Comparison of ENCODE assay signal across 8 cellular contexts in the genomic region with DNA sequence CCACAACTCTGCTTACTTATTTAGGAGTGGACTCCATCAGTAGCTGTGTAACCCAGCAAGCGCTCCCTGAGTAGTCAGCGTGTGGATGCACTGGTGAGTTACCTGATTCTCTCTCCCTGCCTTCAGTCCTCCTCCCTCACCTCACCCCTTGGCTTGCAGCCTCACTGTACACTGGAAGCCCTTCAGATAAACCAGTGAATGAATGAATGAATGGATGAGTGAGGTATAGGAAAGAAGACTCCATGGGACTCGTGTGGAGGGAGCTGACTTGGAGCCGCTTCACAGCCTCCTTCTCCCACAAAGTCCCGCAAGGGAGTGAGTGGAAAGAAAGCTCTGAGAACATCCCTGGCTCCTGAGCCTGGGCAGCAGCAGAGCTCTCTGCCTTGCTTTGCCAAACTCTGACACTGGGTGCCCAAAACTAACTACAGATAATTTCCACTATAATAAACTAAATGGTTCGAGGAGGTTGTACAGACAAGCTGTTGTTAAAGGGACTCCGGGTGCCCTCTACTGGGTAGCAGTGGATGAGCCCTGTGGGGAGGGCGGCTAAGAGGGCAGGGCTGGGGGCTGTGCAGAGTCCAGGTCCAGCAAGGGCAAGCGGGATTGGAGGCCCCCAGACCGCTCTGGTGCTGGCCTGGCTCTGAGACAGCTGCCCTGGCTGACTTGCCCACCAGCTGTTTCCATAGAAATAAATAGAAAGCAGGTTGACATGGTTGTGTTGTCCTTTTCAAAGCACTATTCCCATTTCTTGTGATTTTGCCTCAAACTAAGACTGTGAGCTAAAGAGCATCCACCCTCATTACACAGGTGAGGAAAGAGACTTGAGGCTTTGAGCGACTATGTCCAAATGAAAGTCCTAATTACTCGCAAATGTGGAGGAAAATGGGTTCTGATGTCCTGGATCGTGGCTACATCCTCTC.
DNase-seq lines count a peak whose midpoint lies in the region; ATAC-seq and TF ChIP-seq lines count a peak whose summit lies in the region.

No MANE protein-coding gene starts in this region.

- H3K9me3 Mint-ChIP-seq in T-cell = no peaks in the 10 kb centered on the region

- ATAC-seq in left colon (peak; percentile 42), T-cell (replicated peaks in 1 of 4) (no peak), GM19324 (IDR thresholded peaks at IDR 0.05; ENCODE audit: low FRiP score, unreplicated experiment) (no peak)

- no peak overlapping the region for H3K27ac Mint-ChIP-seq in T-cell

- no peak overlapping the region for H2AFZ ChIP-seq in Loucy (ENCODE audit: low read length)

- DNase-seq in NCI-H345 (lab: John Stamatoyannopoulos, UW) (peak; percentile 27), NCI-H345 treated with DMSO at 0.1 percent for 48 hours (lab: John Stamatoyannopoulos, UW; ENCODE audit: unreplicated experiment) (no peak), astrocyte of the cerebellum (ENCODE audit: low read depth) (no peak), left colon (peak in 1 of 2 donors; percentile 16), T-cell (no peak), cortex of kidney (lab: John Stamatoyannopoulos, UW) (no peak)

- no peaks in the 10 kb centered on the region for H3K9me2 ChIP-seq in Loucy (replicated peaks; ENCODE audit: low read depth, low read length)

- in situ Hi-C loops in astrocyte of the cerebellum (cut with HindIII; ENCODE audit: low sequenced_read_pairs) = loop anchor here (5.0 kb wide), 1 partner anchor 56 kb away; no protein-coding TSS in a partner anchor

- no peaks in the 10 kb centered on the region for H3F3A ChIP-seq in Loucy (ENCODE audit: low read depth)

- POLR2A ChIA-PET in T-cell (lab: Charles Lee) = no interaction called here

- no peaks in the 10 kb centered on the region for H3K27me3 ChIP-seq in Loucy (ENCODE audit: insufficient read depth, low read length, poor library complexity, severe bottlenecking)

- no peaks in the 10 kb centered on the region for H3K79me2 ChIP-seq in Loucy (ENCODE audit: insufficient read depth, low read length)

- no peak overlapping the region for H3K4me3 Mint-ChIP-seq in T-cell

- CTCF ChIA-PET in T-cell (lab: Charles Lee) = no interaction called here

- no peaks in the 10 kb centered on the region for H3K36me3 ChIP-seq in Loucy (ENCODE audit: insufficient read depth, low read length)

- peaks cover 8% of the 10 kb centered on the region for H3K4me1 ChIP-seq in Loucy (ENCODE audit: insufficient read depth, low read length, poor library complexity, severe bottlenecking)

- H3K4me3 ChIP-seq in Loucy (ENCODE audit: low read length, poor library complexity, severe bottlenecking) (no peak overlapping the region), astrocyte of the cerebellum (ENCODE audit: low read depth, low read length) (no peak overlapping the region)

- H3K36me3 Mint-ChIP-seq in T-cell = no peaks in the 10 kb centered on the region

- H4K20me1 ChIP-seq in Loucy (ENCODE audit: insufficient read depth, low read length, poor library complexity, severe bottlenecking) = no peaks in the 10 kb centered on the region

- peak overlapping the region; percentile 4 for H3K4me2 ChIP-seq in Loucy (ENCODE audit: low read depth, low read length, poor library complexity, severe bottlenecking)

- no peak overlapping the region for H3K9ac ChIP-seq in Loucy (ENCODE audit: low read depth, low read length, poor library complexity, severe bottlenecking)

- H3K9me3 ChIP-seq in Loucy (ENCODE audit: insufficient read depth, low read depth, low read length) = no peaks in the 10 kb centered on the region

- H3K27me3 Mint-ChIP-seq in T-cell = peaks cover 7 to 20% of the 10 kb centered on the region in 2 donors

- TF ChIP-seq CTCF in Loucy (conservative IDR thresholded peaks at IDR 0.05; ENCODE audit: low read length) = peak; percentile 52
- TF ChIP-seq CTCF in astrocyte of the cerebellum (IDR thresholded peaks at IDR 0.05; ENCODE audit: low read depth, low read length, missing control alignments) = peak; percentile 80

- peaks cover 0 to 5% (median 5%) of the 10 kb centered on the region in 3 donors for H3K4me1 Mint-ChIP-seq in T-cell

- intact Hi-C loops in left colon (cut with DNase I, micrococcal nuclease) = no loop called here
